27 cellular contexts compared by ENCODE assay signal in genomic region chr10:125802131-125802530, GRCh38. TPM values are rescaled to one million over a fixed set of nuclear protein-coding genes. Genes with fewer than 3 reads are reported as not detected.
"Had no signal": no experiment of that assay in that cellular context is flagged by ENCODE, and none has a peak within 500 bp of the region (broad histone marks: within the 10 kb centered on the region; RNA-seq: fewer than 3 reads in every experiment).

No MANE protein-coding gene starts in this region.

- DNase-seq: activated CD4-positive, alpha-beta T cell treated with anti-CD3 and anti-CD28 coated beads for 48 hours; activated CD4-positive, alpha-beta T cell treated with anti-CD3 and anti-CD28 coated beads, Interleukin-2, amount 50 U/mL, for 4 hours; activated CD4-positive, CD25-positive, alpha-beta regulatory T cell treated with anti-CD3 and anti-CD28 coated beads, Interleukin-2, amount 50 U/mL, for 72 hours; activated CD8-positive, alpha-beta memory T cell treated with anti-CD3 and anti-CD28 coated beads, Interleukin-2, amount 10 ng/mL, durations not matched to agents 7 days and 5 days; activated effector memory CD4-positive, alpha-beta T cell treated with Interleukin-2 at 50 U/mL for 16 hours; activated naive CD4-positive, alpha-beta T cell treated with anti-CD3 and anti-CD28 coated beads for 36 hours; activated naive CD8-positive, alpha-beta T cell treated with anti-CD3 and anti-CD28 coated beads for 36 hours; activated T-cell treated with anti-CD3 and anti-CD28 coated beads, Interleukin-2, amount 50 U/mL, for 24 hours; cerebellar nuclear complex; MG63; MV-4-11; NCI-H1105; NCI-H1436; NCI-H1694 treated with DMSO at 0.1 percent for 48 hours; NCI-H2081; NCI-H226; NCI-H526; NCI-H82; SIG-M5; T-helper 17 cell; T-helper 9 cell had no signal

- ATAC-seq: activated CD8-positive, alpha-beta memory T cell treated with anti-CD3 and anti-CD28 coated beads, Interleukin-2, amount 10 ng/mL, durations not matched to agents 7 days and 5 days; T-helper 17 cell; WTC11 had no signal

RNA-seq across cellular contexts. Expression of gene MMP21, which starts 26.5 kb away (rescaled TPM):
- total RNA-seq: activated CD8-positive, alpha-beta memory T cell treated with anti-CD3 and anti-CD28 coated beads, Interleukin-2, amount 10 ng/mL, durations not matched to agents 7 days and 5 days; activated naive CD4-positive, alpha-beta T cell treated with anti-CD3 and anti-CD28 coated beads for 36 hours; activated naive CD8-positive, alpha-beta T cell treated with anti-CD3 and anti-CD28 coated beads for 36 hours; activated T-helper 1 cell treated with anti-CD3 and anti-CD28 coated beads, Interleukin-12 subunit alpha, Interleukin-12 subunit beta, Interleukin-2, Interleukin-4 antibody, amounts not matched to agents 30 ng/mL and 10 ng/mL and 1 ng/mL, durations not matched to agents 14 hours and 24 hours and 36 hours; cardiac septum; NCI-H460; OCI-LY7; RPMI7951; WTC11 had no signal
